18 cellular contexts compared by ENCODE assay signal in the genomic region with DNA sequence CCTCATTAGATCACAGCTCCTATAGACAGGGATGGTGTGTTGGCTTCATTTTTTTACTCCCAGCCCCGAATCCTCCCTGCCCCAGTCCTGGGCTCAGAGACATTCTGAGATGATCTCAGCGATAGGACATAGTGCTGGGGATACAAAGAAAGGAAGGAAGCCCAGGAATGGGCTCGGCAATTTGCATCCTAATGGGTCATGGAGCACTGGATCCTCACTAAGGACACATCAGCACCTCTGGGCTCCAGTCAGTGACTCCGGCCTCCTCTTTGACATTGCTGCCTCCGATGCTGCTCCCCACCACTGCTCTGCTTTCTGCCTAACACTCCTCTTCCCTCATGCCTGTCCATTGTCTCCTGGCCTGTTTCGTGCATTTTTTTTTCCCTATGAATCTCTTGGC.
A peak's percentile ranks its signal among the peaks of the same experiment; 100 is the strongest.
DNase-seq lines count a peak whose midpoint lies in the region; ATAC-seq and TF ChIP-seq lines count a peak whose summit lies in the region.
"Had no signal": no experiment of that assay in that cellular context is flagged by ENCODE, and none has a peak within 500 bp of the region (broad histone marks: within the 10 kb centered on the region; RNA-seq: fewer than 3 reads in every experiment).

No MANE protein-coding gene starts in this region.

- H3K4me1 Mint-ChIP-seq in neural progenitor cell: peaks cover 23% of the 10 kb centered on the region
- H3K4me1 Mint-ChIP-seq: CD8-positive, alpha-beta memory T cell had no signal

- H3K9ac ChIP-seq in HUES64 (ENCODE audit: low read depth, low read length): no peak overlapping the region
- no peak overlapping the region for H3K9ac ChIP-seq in neural progenitor cell
- H3K9ac ChIP-seq: BLaER1, GM23248 had no signal

- no TSS peak for BruUV-seq in OCI-LY7 (replicated peaks; lab: Mats Ljungman, UMichigan)

- H3K36me3 ChIP-seq in HUES64 (ENCODE audit: insufficient read depth, low read length): no peaks in the 10 kb centered on the region
- H3K36me3 ChIP-seq in neural progenitor cell: no peaks in the 10 kb centered on the region
- no peaks in the 10 kb centered on the region for H3K36me3 ChIP-seq in OCI-LY7 (ENCODE audit: insufficient read depth, low read length)
- H3K36me3 ChIP-seq: BLaER1, HAP-1 had no signal

- ATAC-seq in HG03159 (IDR thresholded peaks at IDR 0.05; ENCODE audit: unreplicated experiment): no peak
- no peak for ATAC-seq in HG02588 (IDR thresholded peaks at IDR 0.05; ENCODE audit: unreplicated experiment)

- H2AFZ ChIP-seq in neural progenitor cell (replicated peaks) (no peak overlapping the region), OCI-LY7 (ENCODE audit: low read length) (no peak overlapping the region)
- H2AFZ ChIP-seq: GM23248 had no signal

- H3K4me3 ChIP-seq in AG04450 (ENCODE audit: low read depth, low read length) (no peak overlapping the region), HUES64 (ENCODE audit: low read length) (no peak overlapping the region), neural progenitor cell (no peak overlapping the region), OCI-LY7 (ENCODE audit: low read depth, low read length, poor library complexity, severe bottlenecking) (no peak overlapping the region)
- H3K4me3 ChIP-seq: BLaER1, GM23248, HAP-1 had no signal

- H3K4me1 ChIP-seq in HUES64 (ENCODE audit: insufficient read depth, low read length) (peaks cover 52% of the 10 kb centered on the region), neural progenitor cell (peaks cover 13% of the 10 kb centered on the region), OCI-LY7 (ENCODE audit: insufficient read depth, low read length, poor library complexity, severe bottlenecking) (no peaks in the 10 kb centered on the region)
- H3K4me1 ChIP-seq: BLaER1, HAP-1 had no signal

- POLR2A ChIA-PET in AG04450 (lab: Yijun Ruan, JAX): no interaction called here
- POLR2A ChIA-PET in OCI-LY7 (lab: Charles Lee): no interaction called here

- H3K4me2 ChIP-seq in neural progenitor cell (no peak overlapping the region), OCI-LY7 (ENCODE audit: low read length) (no peak overlapping the region)
- H3K4me2 ChIP-seq: BLaER1 had no signal

- 83% methylated on average over 6 of the region's 6 CpGs for WGBS in HUES64

- H3K27me3 ChIP-seq in AG04450 (ENCODE audit: control insufficient read depth, insufficient read depth, low read length) (no peaks in the 10 kb centered on the region), HUES64 (ENCODE audit: insufficient read depth, low read length) (no peaks in the 10 kb centered on the region), neural progenitor cell (no peaks in the 10 kb centered on the region)
- H3K27me3 ChIP-seq: BLaER1 had no signal

- H3F3A ChIP-seq in neural progenitor cell (ENCODE audit: low read depth): peaks cover 3% of the 10 kb centered on the region

- DNase-seq in AG04450 (ENCODE audit: low read depth, low spot score): no peak
- peak; percentile 63 for DNase-seq in iPS DF 19.7 (ENCODE audit: low read depth, low spot score)
- no peak for DNase-seq in neural progenitor cell (ENCODE audit: low spot score)
- no peak for DNase-seq in OCI-LY7 (ENCODE audit: low spot score)
- no peak for DNase-seq in activated effector memory CD4-positive, alpha-beta T cell treated with Interleukin-2 at 50 U/mL for 16 hours
- DNase-seq: AML-193; Caco-2; CD8-positive, alpha-beta memory T cell; DND-41; GF-D8; GM23248; HFFc6 had no signal

- intact Hi-C loops in OCI-LY7 (cut with micrococcal nuclease; ENCODE audit: unreplicated experiment): no loop called here

- H3K9me2 ChIP-seq in OCI-LY7 (ENCODE audit: insufficient read depth, low read length): no peaks in the 10 kb centered on the region

- H4K20me1 ChIP-seq in neural progenitor cell (ENCODE audit: low read depth) (no peaks in the 10 kb centered on the region), OCI-LY7 (ENCODE audit: insufficient read depth, low read length) (no peaks in the 10 kb centered on the region)
- H4K20me1 ChIP-seq: BLaER1 had no signal

- no peaks in the 10 kb centered on the region for H3K27me3 Mint-ChIP-seq in neural progenitor cell (ENCODE audit: insufficient read depth, low read depth)

- no peaks in the 10 kb centered on the region for H3K36me3 Mint-ChIP-seq in neural progenitor cell
- H3K36me3 Mint-ChIP-seq: CD8-positive, alpha-beta memory T cell had no signal

- no peak for TF ChIP-seq CTCF in AG04450 (IDR thresholded peaks at IDR 0.05; ENCODE audit: low read depth, low read length)
- no peak for TF ChIP-seq CTCF in neural progenitor cell (IDR thresholded peaks at IDR 0.05)
- no peak for TF ChIP-seq CTCF in OCI-LY7 (conservative IDR thresholded peaks at IDR 0.05; ENCODE audit: low read length)

- H3K4me3 Mint-ChIP-seq in neural progenitor cell: no peak overlapping the region
- H3K4me3 Mint-ChIP-seq: CD8-positive, alpha-beta memory T cell; HFFc6 had no signal

- peak overlapping the region; percentile 26 for H3K27ac Mint-ChIP-seq in neural progenitor cell
- H3K27ac Mint-ChIP-seq: CD8-positive, alpha-beta memory T cell; HFFc6 had no signal

- H3K79me2 ChIP-seq in neural progenitor cell (ENCODE audit: low read depth): no peaks in the 10 kb centered on the region
- H3K79me2 ChIP-seq in OCI-LY7 (ENCODE audit: insufficient read depth, low read depth, low read length): no peaks in the 10 kb centered on the region

- no peaks in the 10 kb centered on the region for H3K9me3 Mint-ChIP-seq in neural progenitor cell
- H3K9me3 Mint-ChIP-seq: CD8-positive, alpha-beta memory T cell had no signal

- CTCF ChIA-PET in AG04450 (lab: Charles Lee) (no interaction called here), OCI-LY7 (lab: Charles Lee; ENCODE audit: unreplicated experiment) (no interaction called here)

- no peaks in the 10 kb centered on the region for H3K9me3 ChIP-seq in AG04450 (ENCODE audit: control insufficient read depth, insufficient read depth, low read length)
- no peaks in the 10 kb centered on the region for H3K9me3 ChIP-seq in HUES64 (ENCODE audit: insufficient read depth, low read depth, low read length)
- no peaks in the 10 kb centered on the region for H3K9me3 ChIP-seq in neural progenitor cell (ENCODE audit: low read depth)
- H3K9me3 ChIP-seq in OCI-LY7 (ENCODE audit: low read length): no peaks in the 10 kb centered on the region
- H3K9me3 ChIP-seq: BLaER1, Caco-2, HAP-1 had no signal

- H3K27ac ChIP-seq in AG04450 (ENCODE audit: low read depth, low read length) (peak overlapping the region; percentile 31), HUES64 (ENCODE audit: low read depth, low read length) (peak overlapping the region; percentile 46; the same call in 1 of the 2 replicates), neural progenitor cell (no peak overlapping the region), OCI-LY7 (ENCODE audit: low read depth, low read length, poor library complexity, severe bottlenecking) (no peak overlapping the region)
- H3K27ac ChIP-seq: 22Rv1, BLaER1, GM23248 had no signal

Comparison
In these comparisons a context has a peak if more than half of its experiments do, and no peak if none do; other contexts are left out.
1. H3K27ac ChIP-seq: peak in AG04450 (single experiment) and HUES64 (single experiment); none in neural progenitor cell (single experiment) and OCI-LY7 (single experiment).